Comparison of ENCODE assay signal across 14 cellular contexts in genomic region chr1:39243302-39243701, GRCh38. TPM values are rescaled to one million over a fixed set of nuclear protein-coding genes. Genes with fewer than 3 reads are reported as not detected.
DNase-seq lines count a peak whose midpoint lies in the region; ATAC-seq and TF ChIP-seq lines count a peak whose summit lies in the region.
"Had no signal": no experiment of that assay in that cellular context is flagged by ENCODE, and none has a peak within 500 bp of the region (broad histone marks: within the 10 kb centered on the region; RNA-seq: fewer than 3 reads in every experiment).

No MANE protein-coding gene starts in this region.

- peak overlapping the region in 2 of 3 donors; percentile 16 to 69 for H3K27ac Mint-ChIP-seq in CD4-positive, CD25-positive, alpha-beta regulatory T cell
- peak overlapping the region; percentile 22 to 77 (median 45) for H3K27ac Mint-ChIP-seq in CD4-positive, alpha-beta memory T cell
- peak overlapping the region; percentile 62 for H3K27ac Mint-ChIP-seq in activated CD8-positive, alpha-beta T cell treated with anti-CD3 and anti-CD28 coated beads for 36 hours
- H3K27ac Mint-ChIP-seq in immature natural killer cell (peak overlapping the region; percentile 11 to 70 (median 66)), type B pancreatic cell (no peak overlapping the region)

- peaks cover 14% of the 10 kb centered on the region for H3K36me3 ChIP-seq in CD4-positive, CD25-positive, alpha-beta regulatory T cell (ENCODE audit: control insufficient read depth, insufficient read depth, low read length)
- peaks cover 7% of the 10 kb centered on the region for H3K36me3 ChIP-seq in CD4-positive, alpha-beta memory T cell (ENCODE audit: insufficient read depth, low read length)
- H3K36me3 ChIP-seq: MG63 had no signal

- H3K27ac ChIP-seq in CD4-positive, CD25-positive, alpha-beta regulatory T cell (ENCODE audit: insufficient read depth, low read length, poor library complexity, severe bottlenecking), result no peak overlapping the region
- no peak overlapping the region for H3K27ac ChIP-seq in CD4-positive, alpha-beta memory T cell (ENCODE audit: low read depth, low read length)
- H3K27ac ChIP-seq: BLaER1, SJCRH30 had no signal

- CTCF ChIA-PET in CD4-positive, alpha-beta memory T cell (lab: Charles Lee; ENCODE audit: partially characterized antibody), result interaction anchor here (2.2 to 6.2 kb wide), 2 partner anchors 15 to 51 kb away, joined by 8 to 56 read pairs; no protein-coding TSS in a partner anchor
- CTCF ChIA-PET in activated CD8-positive, alpha-beta T cell treated with anti-CD3 and anti-CD28 coated beads for 36 hours (lab: Charles Lee), result interaction anchor here (2.5 kb wide), 1 partner anchor 16 kb away, joined by 14 read pairs; no protein-coding TSS in a partner anchor

- peaks cover 14% of the 10 kb centered on the region for H3K4me1 ChIP-seq in CD4-positive, CD25-positive, alpha-beta regulatory T cell (ENCODE audit: control insufficient read depth, insufficient read depth, low read length, poor library complexity, severe bottlenecking)
- peaks cover 26% of the 10 kb centered on the region for H3K4me1 ChIP-seq in CD4-positive, alpha-beta memory T cell (ENCODE audit: insufficient read depth, low read length)

- H3K36me3 Mint-ChIP-seq in CD4-positive, CD25-positive, alpha-beta regulatory T cell, result peaks cover 30% of the 10 kb centered on the region
- peaks cover 19 to 52% of the 10 kb centered on the region in 2 donors for H3K36me3 Mint-ChIP-seq in CD4-positive, alpha-beta memory T cell
- H3K36me3 Mint-ChIP-seq in activated CD8-positive, alpha-beta T cell treated with anti-CD3 and anti-CD28 coated beads for 36 hours (ENCODE audit: low read depth), result peaks cover 34% of the 10 kb centered on the region
- H3K36me3 Mint-ChIP-seq in immature natural killer cell (peaks cover 0 to 4% (median 0%) of the 10 kb centered on the region in 3 donors), type B pancreatic cell (no peaks in the 10 kb centered on the region)

- H3K9me3 ChIP-seq in CD4-positive, CD25-positive, alpha-beta regulatory T cell (ENCODE audit: control insufficient read depth in 2 of 2, low read length in 2 of 2), result no peaks in the 10 kb centered on the region
- H3K9me3 ChIP-seq in CD4-positive, alpha-beta memory T cell (ENCODE audit: control insufficient read depth in 1 of 2, low read length in 2 of 2), result no peaks in the 10 kb centered on the region
- H3K9me3 ChIP-seq: BLaER1, MG63, SJCRH30 had no signal

- intact Hi-C loops in CD4-positive, alpha-beta memory T cell (cut with micrococcal nuclease), result no loop called here
- intact Hi-C loops in activated CD8-positive, alpha-beta T cell treated with anti-CD3 and anti-CD28 coated beads for 36 hours (cut with micrococcal nuclease), result no loop called here

- H3K4me1 Mint-ChIP-seq in CD4-positive, CD25-positive, alpha-beta regulatory T cell, result peaks cover 27 to 74% (median 46%) of the 10 kb centered on the region in 4 donors
- H3K4me1 Mint-ChIP-seq in CD4-positive, alpha-beta memory T cell, result peaks cover 32 to 67% (median 46%) of the 10 kb centered on the region in 4 donors
- peaks cover 31% of the 10 kb centered on the region for H3K4me1 Mint-ChIP-seq in activated CD8-positive, alpha-beta T cell treated with anti-CD3 and anti-CD28 coated beads for 36 hours (ENCODE audit: low read depth)
- H3K4me1 Mint-ChIP-seq in immature natural killer cell (peaks cover 51 to 64% of the 10 kb centered on the region in 2 donors), type B pancreatic cell (ENCODE audit: unreplicated experiment) (peaks cover 5% of the 10 kb centered on the region)

- H3K27me3 Mint-ChIP-seq in CD4-positive, CD25-positive, alpha-beta regulatory T cell, result no peaks in the 10 kb centered on the region
- no peaks in the 10 kb centered on the region for H3K27me3 Mint-ChIP-seq in CD4-positive, alpha-beta memory T cell
- no peaks in the 10 kb centered on the region for H3K27me3 Mint-ChIP-seq in activated CD8-positive, alpha-beta T cell treated with anti-CD3 and anti-CD28 coated beads for 36 hours
- H3K27me3 Mint-ChIP-seq in immature natural killer cell (ENCODE audit: low read depth in 3 of 3) (no peaks in the 10 kb centered on the region), type B pancreatic cell (no peaks in the 10 kb centered on the region)

- H3K4me3 ChIP-seq in CD4-positive, CD25-positive, alpha-beta regulatory T cell (ENCODE audit: low read depth, low read length), result no peak overlapping the region
- H3K4me3 ChIP-seq in CD4-positive, alpha-beta memory T cell (ENCODE audit: low read length in 2 of 2), result no peak overlapping the region
- H3K4me3 ChIP-seq: BLaER1, MG63, SJCRH30 had no signal

- H3K4me3 Mint-ChIP-seq in CD4-positive, CD25-positive, alpha-beta regulatory T cell, result no peak overlapping the region
- no peak overlapping the region for H3K4me3 Mint-ChIP-seq in CD4-positive, alpha-beta memory T cell
- no peak overlapping the region for H3K4me3 Mint-ChIP-seq in activated CD8-positive, alpha-beta T cell treated with anti-CD3 and anti-CD28 coated beads for 36 hours
- H3K4me3 Mint-ChIP-seq in immature natural killer cell (no peak overlapping the region), type B pancreatic cell (no peak overlapping the region)

- ATAC-seq in CD4-positive, CD25-positive, alpha-beta regulatory T cell (ENCODE audit: low read depth in 2 of 2), result no peak
- ATAC-seq in activated CD8-positive, alpha-beta T cell treated with anti-CD3 and anti-CD28 coated beads for 36 hours, result no peak
- no peak for ATAC-seq in HG03565 (IDR thresholded peaks at IDR 0.05; ENCODE audit: unreplicated experiment)

- no peaks in the 10 kb centered on the region for H3K9me3 Mint-ChIP-seq in CD4-positive, CD25-positive, alpha-beta regulatory T cell
- no peaks in the 10 kb centered on the region for H3K9me3 Mint-ChIP-seq in CD4-positive, alpha-beta memory T cell
- H3K9me3 Mint-ChIP-seq in activated CD8-positive, alpha-beta T cell treated with anti-CD3 and anti-CD28 coated beads for 36 hours, result no peaks in the 10 kb centered on the region
- no peaks in the 10 kb centered on the region for H3K9me3 Mint-ChIP-seq in immature natural killer cell
- H3K9me3 Mint-ChIP-seq in type B pancreatic cell, result no peaks in the 10 kb centered on the region

- TF ChIP-seq CTCF in activated CD8-positive, alpha-beta T cell treated with anti-CD3 and anti-CD28 coated beads for 36 hours (IDR thresholded peaks at IDR 0.05), result no peak
- TF ChIP-seq CTCF in type B pancreatic cell (conservative IDR thresholded peaks at IDR 0.05), result no peak

- no peaks in the 10 kb centered on the region for H3K27me3 ChIP-seq in CD4-positive, CD25-positive, alpha-beta regulatory T cell (ENCODE audit: control insufficient read depth, insufficient read depth, low read length)
- H3K27me3 ChIP-seq in CD4-positive, alpha-beta memory T cell (ENCODE audit: insufficient read depth, low read length), result no peaks in the 10 kb centered on the region
- H3K27me3 ChIP-seq: BLaER1, MG63, SJCRH30 had no signal

- POLR2A ChIA-PET in CD4-positive, alpha-beta memory T cell (lab: Charles Lee; ENCODE audit: partially characterized antibody), result interaction anchor here (0.6 kb wide), 1 partner anchor 27 kb away, joined by 3 read pairs; no protein-coding TSS in a partner anchor
- POLR2A ChIA-PET in activated CD8-positive, alpha-beta T cell treated with anti-CD3 and anti-CD28 coated beads for 36 hours (lab: Charles Lee), result no interaction called here

- no peak for DNase-seq in CD4-positive, CD25-positive, alpha-beta regulatory T cell
- DNase-seq in CD4-positive, alpha-beta memory T cell, result no peak
- no peak for DNase-seq in activated CD8-positive, alpha-beta T cell treated with anti-CD3 and anti-CD28 coated beads for 36 hours
- DNase-seq in immature natural killer cell (no peak), cerebellar cortex (ENCODE audit: low spot score) (no peak), type B pancreatic cell (ENCODE audit: extremely low spot score, unreplicated experiment) (no peak)
- DNase-seq: MG63, NCI-H1417, NCI-H187, NCI-H446, NCI-H526, SJCRH30 had no signal

RNA-seq across cellular contexts. Expression of gene MACF1, which starts 38.8 kb away (rescaled TPM):
- 431 TPM for total RNA-seq in CD4-positive, CD25-positive, alpha-beta regulatory T cell
- polyA plus RNA-seq in CD4-positive, CD25-positive, alpha-beta regulatory T cell, result 10 to 100 TPM; 21.8 to 26.9 (median 24.7) TPM
- total RNA-seq in CD4-positive, alpha-beta memory T cell, result 100 to 1,000 TPM; 329 to 387 TPM
- polyA plus RNA-seq in CD4-positive, alpha-beta memory T cell, result 100 to 1,000 TPM in 1 of 2 donors, 1 to 10 TPM in 1; 6.8 to 114 TPM
- 100 to 1,000 TPM; 201 to 215 TPM for total RNA-seq in activated CD8-positive, alpha-beta T cell treated with anti-CD3 and anti-CD28 coated beads for 36 hours
- 100 to 1,000 TPM in 1 of 3 donors, 10 to 100 TPM in 2; 12.7 to 152 (median 12.9) TPM for polyA plus RNA-seq in immature natural killer cell
- 160 and 201 TPM in 2 replicates for total RNA-seq in type B pancreatic cell (ENCODE audit: low replicate concordance)
